ENCODE assay signal across 1 cellular context in genomic region chr9:5418481-5418880, GRCh38.
TF ChIP-seq lines count a peak whose summit lies in the region.

No MANE protein-coding gene starts in this region.

TF ChIP-seq in K562, 482 proteins besides CTCF, POLR2A, EP300 and RAD21:
- no peak for TF ChIP-seq FOXK1 (CRISPR knock-in tag; IDR thresholded peaks at IDR 0.05; ENCODE audit: borderline replicate concordance)
- no peak for TF ChIP-seq GMEB1 (CRISPR knock-in tag; IDR thresholded peaks at IDR 0.05)
- TF ChIP-seq ZBTB8A (IDR thresholded peaks at IDR 0.05; ENCODE audit: partially characterized antibody), result no peak
- TF ChIP-seq FOSL1 (tag; conservative IDR thresholded peaks at IDR 0.05), result no peak
- TF ChIP-seq GABPB2 (CRISPR knock-in tag; conservative IDR thresholded peaks at IDR 0.05), result no peak
- no peak for TF ChIP-seq ZNF282 (CRISPR knock-in tag; IDR thresholded peaks at IDR 0.05)
- TF ChIP-seq NEUROD1 (IDR thresholded peaks at IDR 0.05; ENCODE audit: borderline replicate concordance, low read depth, low read length, partially characterized antibody), result no peak
- TF ChIP-seq LARP7 (IDR thresholded peaks at IDR 0.05), result no peak
- TF ChIP-seq RBM34 (IDR thresholded peaks at IDR 0.05; ENCODE audit: borderline replicate concordance, insufficient read depth, low read length), result no peak
